In genomic region chr12:103929909-103930786, GRCh38 we compare ENCODE assay signal across 8 cellular contexts. TPM values are rescaled to one million over a fixed set of nuclear protein-coding genes. Genes with fewer than 3 reads are reported as not detected.
DNase-seq lines count a peak whose midpoint lies in the region; ATAC-seq, FAIRE-seq and TF ChIP-seq lines count a peak whose summit lies in the region.

HSP90B1 (plus strand) TSS chr12:103930410; CDS start chr12:103930516, 106 bp downstream.

- peak; percentile 97 for FAIRE-seq in GM12891 (lab: Jason Lieb, UNC)

- POLR2A ChIA-PET in T-cell (lab: Charles Lee) = interaction anchor here (0.5 to 3.4 kb wide), 19 partner anchors 10 to 1432 kb away, joined by 3 to 54 read pairs (median 4); partner anchors contain the start of genes TDG (in 2 of the 2) and NFYB (in 1 of the 2)

- H3K4me3 Mint-ChIP-seq in T-cell = peak within 1 kb of the TSS; percentile 81 to 97 (median 87)

- no peaks in the 10 kb centered on the region for H3K27me3 ChIP-seq in cardiac muscle cell
- no peaks in the 10 kb centered on the region for H3K27me3 ChIP-seq in parathyroid adenoma (ENCODE audit: control insufficient read depth, insufficient read depth, low read length)
- no peaks in the 10 kb centered on the region for H3K27me3 ChIP-seq in tibial nerve

- H3K9ac ChIP-seq in parathyroid adenoma = peak within 1 kb of the TSS; percentile 78

- H3K27ac ChIP-seq in adipose tissue (ENCODE audit: low read depth, low read length) = peak within 1 kb of the TSS; percentile 56
- peak within 1 kb of the TSS; percentile 97 for H3K27ac ChIP-seq in cardiac muscle cell
- peak within 1 kb of the TSS; percentile 89 for H3K27ac ChIP-seq in parathyroid adenoma
- peak within 1 kb of the TSS; percentile 91 to 99 (median 96) for H3K27ac ChIP-seq in tibial nerve

- TF ChIP-seq POLR2A in GM12891 (IDR thresholded peaks at IDR 0.05; ENCODE audit: low read depth, low read length) (peak; percentile 98), tibial nerve (IDR thresholded peaks at IDR 0.05) (peak; percentile 91 to 97)

- WGBS in adipose tissue, 3 donors = 0 to 1% (median 1%) methylated on average over 67 of the region's 67 CpGs
- 0% methylated on average over 31 to 56 of the region's 67 CpGs for WGBS in tibial nerve, 2 donors

- peaks cover 36% of the 10 kb centered on the region for H3K79me2 ChIP-seq in parathyroid adenoma

- H3K4me3 ChIP-seq in cardiac muscle cell (peak within 1 kb of the TSS; percentile 91), parathyroid adenoma (ENCODE audit: low read depth, low read length) (peak within 1 kb of the TSS; percentile 93), tibial nerve (peak within 1 kb of the TSS; percentile 79 to 96 (median 88))

- TF ChIP-seq EP300 in tibial nerve (IDR thresholded peaks at IDR 0.05) = peak; percentile 75 to 96

- CTCF ChIA-PET in T-cell (lab: Charles Lee) = interaction anchor here (0.9 to 3.4 kb wide), 10 partner anchors 23 to 207 kb away, joined by 3 to 23 read pairs (median 5); partner anchors contain the start of genes NFYB (in 1 of the 2), NT5DC3 (in 1 of the 2) and TDG (in 1 of the 2)

- H3K9me3 Mint-ChIP-seq in T-cell = no peaks in the 10 kb centered on the region

- DNase-seq in GM12891 (ENCODE audit: insufficient read length, low spot score) = peak; percentile 88
- DNase-seq in NCI-H1436 treated with DMSO at 0.1 percent for 48 hours (lab: John Stamatoyannopoulos, UW) = peak; percentile 98
- DNase-seq in T-cell = peak; percentile 98 to 100 (median 99)
- peak; percentile 100 for DNase-seq in cardiac muscle cell (ENCODE audit: low read depth in 1 of 2, low spot score in 1 of 2)
- peak; percentile 99 to 100 for DNase-seq in tibial nerve (ENCODE audit: low spot score in 2 of 2)

- ATAC-seq in HG02840 (IDR thresholded peaks at IDR 0.05; ENCODE audit: low FRiP score, unreplicated experiment) = peak; percentile 70
- ATAC-seq in T-cell (replicated peaks in 1 of 4) = peak; percentile 77 to 82 (median 80)

- peak within 1 kb of the TSS; percentile 88 for H3K4me2 ChIP-seq in parathyroid adenoma (ENCODE audit: low read length)

- H3K4me1 ChIP-seq in cardiac muscle cell (ENCODE audit: low read depth) (peaks cover 30% of the 10 kb centered on the region), parathyroid adenoma (peaks cover 27% of the 10 kb centered on the region), tibial nerve (peaks cover 7 to 52% (median 28%) of the 10 kb centered on the region in 4 donors)

- H2AFZ ChIP-seq in parathyroid adenoma = peak within 1 kb of the TSS; percentile 95

- H3K9me3 ChIP-seq in cardiac muscle cell (ENCODE audit: low read depth) (no peaks in the 10 kb centered on the region), parathyroid adenoma (ENCODE audit: control insufficient read depth, low read length) (no peaks in the 10 kb centered on the region), tibial nerve (no peaks in the 10 kb centered on the region)

- peaks cover 36% of the 10 kb centered on the region for H3K36me3 ChIP-seq in cardiac muscle cell
- no peaks in the 10 kb centered on the region for H3K36me3 ChIP-seq in parathyroid adenoma (ENCODE audit: control insufficient read depth, insufficient read depth, low read length)
- peaks cover 0 to 27% (median 0%) of the 10 kb centered on the region in 3 donors for H3K36me3 ChIP-seq in tibial nerve

- peaks cover 61 to 64% (median 63%) of the 10 kb centered on the region in 3 donors for H3K4me1 Mint-ChIP-seq in T-cell

- H3K27ac Mint-ChIP-seq in T-cell = peak within 1 kb of the TSS; percentile 100

- no peak for TF ChIP-seq CTCF in cardiac muscle cell (IDR thresholded peaks at IDR 0.05; ENCODE audit: low read depth, low read length)
- no peak for TF ChIP-seq CTCF in parathyroid adenoma (IDR thresholded peaks at IDR 0.05)
- TF ChIP-seq CTCF in tibial nerve (IDR thresholded peaks at IDR 0.05) = peak in 2 of 5 experiments; percentile 61 to 63

- peaks cover 24% of the 10 kb centered on the region for H3K36me3 Mint-ChIP-seq in T-cell

- no peaks in the 10 kb centered on the region for H3K27me3 Mint-ChIP-seq in T-cell

TF ChIP-seq in GM12891, 5 proteins besides CTCF, POLR2A, EP300 and RAD21:
- peak; percentile 82 for TF ChIP-seq POU2F2 (IDR thresholded peaks at IDR 0.05; ENCODE audit: low read depth, low read length)
- peak; percentile 21 for TF ChIP-seq PAX5 (IDR thresholded peaks at IDR 0.05; ENCODE audit: insufficient read depth, low read length, severe bottlenecking)
- no peak for TF ChIP-seq SPI1 (IDR thresholded peaks at IDR 0.05; ENCODE audit: low read depth, low read length)
- peak; percentile 89 for TF ChIP-seq TAF1 (IDR thresholded peaks at IDR 0.05; ENCODE audit: low read depth, low read length)
- TF ChIP-seq POLR2AphosphoS5 (IDR thresholded peaks at IDR 0.05; ENCODE audit: low read depth, low read length) = peak; percentile 97

RNA-seq across cellular contexts. Expression of gene HSP90B1, which starts in this region (rescaled TPM):
- 375 TPM for polyA plus RNA-seq in GM12891 (2012; ENCODE audit: low read depth, missing spikeins)
- total RNA-seq in T-cell (100 to 1,000 TPM; 240 to 310 (median 290) TPM), cardiac muscle cell (386 and 610 TPM in 2 replicates), tibial nerve (100 to 1,000 TPM; 213 to 480 (median 250) TPM)
- polyA plus RNA-seq in adipose tissue (100 to 1,000 TPM; 309 to 379 (median 310) TPM), cardiac muscle cell (473 and 1,006 TPM in 2 replicates)

Comparison
In these comparisons a context has a peak if more than half of its experiments do, and no peak if none do; other contexts are left out.
1. Peak in every context shown above with its lines: DNase-seq, ATAC-seq, H3K4me3 ChIP-seq and H3K27ac ChIP-seq.